Comparison of ENCODE assay signal across 9 cellular contexts in genomic region chr7:102675545-102675944, GRCh38. TPM values are rescaled to one million over a fixed set of nuclear protein-coding genes. Genes with fewer than 3 reads are reported as not detected.
"Had no signal": no experiment of that assay in that cellular context is flagged by ENCODE, and none has a peak within 500 bp of the region (broad histone marks: within the 10 kb centered on the region; RNA-seq: fewer than 3 reads in every experiment).

No MANE protein-coding gene starts in this region.

RNA-seq across cellular contexts. Expression of gene SPDYE2B, which starts 25.4 kb away (rescaled TPM):
- total RNA-seq: activated CD4-positive, alpha-beta T cell treated with anti-CD3 and anti-CD28 coated beads, Interleukin-2, amount 10 ng/mL, durations not matched to agents 7 days and 5 days; activated CD8-positive, alpha-beta memory T cell treated with anti-CD3 and anti-CD28 coated beads, Interleukin-2, amount 10 ng/mL, durations not matched to agents 7 days and 5 days; activated CD8-positive, alpha-beta T cell treated with anti-CD3 and anti-CD28 coated beads, Interleukin-2, amount 10 ng/mL, durations not matched to agents 7 days and 5 days; adrenal gland; cardiac septum; NCI-H460; Right ventricle myocardium inferior; RPMI7951; T-cell had no signal
- polyA plus RNA-seq: adrenal gland had no signal
